Comparison of ENCODE assay signal across 1 cellular context in the genomic region with DNA sequence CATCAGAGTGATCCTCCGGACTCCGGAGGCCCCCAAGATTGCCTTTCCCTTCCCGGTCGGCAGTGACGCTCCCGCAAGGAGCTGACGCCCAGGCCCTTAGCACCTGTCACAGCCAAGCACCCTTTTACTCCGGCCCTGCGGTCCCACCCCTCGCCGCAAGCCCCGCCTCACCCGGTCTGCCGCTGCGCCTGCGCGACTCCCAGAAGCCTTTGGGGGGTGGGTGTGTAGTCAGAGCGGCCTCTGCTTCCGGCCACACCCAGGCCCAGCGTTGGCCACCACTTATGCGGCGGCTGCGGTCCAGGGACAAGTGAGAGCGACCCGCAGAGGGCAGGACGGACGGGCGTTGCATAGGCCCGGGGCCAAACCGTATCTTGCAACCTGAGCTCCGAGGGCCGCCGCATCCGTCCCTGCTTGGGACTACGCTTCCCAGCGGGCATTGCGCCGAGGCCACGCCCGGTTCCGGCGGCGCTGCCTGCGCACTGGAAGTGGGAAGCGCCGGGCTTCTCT.
A peak's percentile ranks its signal among the peaks of the same experiment; 100 is the strongest.
TF ChIP-seq lines count a peak whose summit lies in the region.

No MANE protein-coding gene starts in this region.

TF ChIP-seq in GM12878, 131 proteins besides CTCF, POLR2A, EP300 and RAD21:
- TF ChIP-seq, protein P1, sequence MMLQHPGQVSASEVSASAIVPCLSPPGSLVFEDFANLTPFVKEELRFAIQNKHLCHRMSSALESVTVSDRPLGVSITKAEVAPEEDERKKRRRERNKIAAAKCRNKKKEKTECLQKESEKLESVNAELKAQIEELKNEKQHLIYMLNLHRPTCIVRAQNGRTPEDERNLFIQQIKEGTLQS (IDR thresholded peaks at IDR 0.05; ENCODE audit: borderline replicate concordance, extremely low read depth, low read depth, low read length), result no peak
- TF ChIP-seq, protein P2, sequence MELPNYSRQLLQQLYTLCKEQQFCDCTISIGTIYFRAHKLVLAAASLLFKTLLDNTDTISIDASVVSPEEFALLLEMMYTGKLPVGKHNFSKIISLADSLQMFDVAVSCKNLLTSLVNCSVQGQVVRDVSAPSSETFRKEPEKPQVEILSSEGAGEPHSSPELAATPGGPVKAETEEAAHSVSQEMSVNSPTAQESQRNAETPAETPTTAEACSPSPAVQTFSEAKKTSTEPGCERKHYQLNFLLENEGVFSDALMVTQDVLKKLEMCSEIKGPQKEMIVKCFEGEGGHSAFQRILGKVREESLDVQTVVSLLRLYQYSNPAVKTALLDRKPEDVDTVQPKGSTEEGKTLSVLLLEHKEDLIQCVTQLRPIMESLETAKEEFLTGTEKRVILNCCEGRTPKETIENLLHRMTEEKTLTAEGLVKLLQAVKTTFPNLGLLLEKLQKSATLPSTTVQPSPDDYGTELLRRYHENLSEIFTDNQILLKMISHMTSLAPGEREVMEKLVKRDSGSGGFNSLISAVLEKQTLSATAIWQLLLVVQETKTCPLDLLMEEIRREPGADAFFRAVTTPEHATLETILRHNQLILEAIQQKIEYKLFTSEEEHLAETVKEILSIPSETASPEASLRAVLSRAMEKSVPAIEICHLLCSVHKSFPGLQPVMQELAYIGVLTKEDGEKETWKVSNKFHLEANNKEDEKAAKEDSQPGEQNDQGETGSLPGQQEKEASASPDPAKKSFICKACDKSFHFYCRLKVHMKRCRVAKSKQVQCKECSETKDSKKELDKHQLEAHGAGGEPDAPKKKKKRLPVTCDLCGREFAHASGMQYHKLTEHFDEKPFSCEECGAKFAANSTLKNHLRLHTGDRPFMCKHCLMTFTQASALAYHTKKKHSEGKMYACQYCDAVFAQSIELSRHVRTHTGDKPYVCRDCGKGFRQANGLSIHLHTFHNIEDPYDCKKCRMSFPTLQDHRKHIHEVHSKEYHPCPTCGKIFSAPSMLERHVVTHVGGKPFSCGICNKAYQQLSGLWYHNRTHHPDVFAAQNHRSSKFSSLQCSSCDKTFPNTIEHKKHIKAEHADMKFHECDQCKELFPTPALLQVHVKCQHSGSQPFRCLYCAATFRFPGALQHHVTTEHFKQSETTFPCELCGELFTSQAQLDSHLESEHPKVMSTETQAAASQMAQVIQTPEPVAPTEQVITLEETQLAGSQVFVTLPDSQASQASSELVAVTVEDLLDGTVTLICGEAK (IDR thresholded peaks at IDR 0.05; ENCODE audit: borderline replicate concordance), result peak; percentile 69
- TF ChIP-seq BACH1 (IDR thresholded peaks at IDR 0.05; ENCODE audit: borderline replicate concordance) (no peak), SP1 (IDR thresholded peaks at IDR 0.05; ENCODE audit: low read depth, low read length) (no peak), NRF1 (conservative IDR thresholded peaks at IDR 0.05; ENCODE audit: low read depth, low read length) (peak; percentile 33; the same call in 1 of the 2 replicates)
